25 cellular contexts compared by ENCODE assay signal in the genomic region with DNA sequence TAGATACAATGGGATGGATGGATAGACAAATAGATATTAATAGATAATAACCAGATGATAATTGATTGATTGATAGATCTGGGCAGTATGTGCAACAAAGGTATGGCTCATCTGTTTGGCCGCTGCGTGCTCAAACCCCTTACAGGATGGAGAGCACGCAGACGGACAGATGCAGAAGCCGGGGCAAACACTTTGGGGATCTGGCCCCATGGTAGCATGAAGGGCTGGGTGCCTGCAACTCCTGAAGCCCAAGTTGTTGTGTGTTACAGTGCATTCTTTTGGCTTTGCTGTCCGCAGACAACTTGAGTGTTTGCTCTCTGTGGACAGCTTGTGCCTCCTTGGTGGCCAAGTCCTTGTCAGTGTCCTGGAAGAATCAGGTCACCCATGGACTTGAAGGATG. TPM values are rescaled to one million over a fixed set of nuclear protein-coding genes. Genes with fewer than 3 reads are reported as not detected.
DNase-seq lines count a peak whose midpoint lies in the region; ATAC-seq, FAIRE-seq and TF ChIP-seq lines count a peak whose summit lies in the region.
"Had no signal": no experiment of that assay in that cellular context is flagged by ENCODE, and none has a peak within 500 bp of the region (broad histone marks: within the 10 kb centered on the region; RNA-seq: fewer than 3 reads in every experiment).

No MANE protein-coding gene starts in this region.

- H3K4me1 ChIP-seq in Caco-2: peaks cover 66% of the 10 kb centered on the region
- H3K4me1 ChIP-seq in neural progenitor cell: peaks cover 5% of the 10 kb centered on the region
- no peaks in the 10 kb centered on the region for H3K4me1 ChIP-seq in adrenal gland (replicated peaks in 1 of 2)
- H3K4me1 ChIP-seq: A549, BE2C had no signal

- H3F3A ChIP-seq in neural progenitor cell (ENCODE audit: low read depth): peaks cover 8% of the 10 kb centered on the region

- H3K36me3 Mint-ChIP-seq in Caco-2 (ENCODE audit: insufficient read depth, unreplicated experiment): no peaks in the 10 kb centered on the region
- H3K36me3 Mint-ChIP-seq in neural progenitor cell: peaks cover 2% of the 10 kb centered on the region
- H3K36me3 Mint-ChIP-seq: CD14-positive monocyte; CD8-positive, alpha-beta memory T cell had no signal

- H3K4me1 Mint-ChIP-seq in Caco-2 (ENCODE audit: low read depth, unreplicated experiment) (peaks cover 31% of the 10 kb centered on the region), neural progenitor cell (peaks cover 24% of the 10 kb centered on the region)
- H3K4me1 Mint-ChIP-seq: CD14-positive monocyte; CD8-positive, alpha-beta memory T cell had no signal

- no peak overlapping the region for H3K4me2 ChIP-seq in neural progenitor cell
- H3K4me2 ChIP-seq: A549; BLaER1 treated with 17β-estradiol and CSF1 and Interleukin-3, amounts not matched to agents 10 nM and 100 nM had no signal

- peak; percentile 13 for FAIRE-seq in bronchial epithelial cell (lab: Jason Lieb, UNC)
- FAIRE-seq: A549, G401.6, GM12892, GM19239, H54 had no signal

- no peaks in the 10 kb centered on the region for H4K20me1 ChIP-seq in neural progenitor cell (ENCODE audit: low read depth)
- H4K20me1 ChIP-seq: BLaER1 treated with 17β-estradiol and CSF1 and Interleukin-3, amounts not matched to agents 10 nM and 100 nM had no signal

- no peaks in the 10 kb centered on the region for H3K36me3 ChIP-seq in Caco-2 (ENCODE audit: control insufficient read depth, insufficient read depth, low read length)
- H3K36me3 ChIP-seq in bronchial epithelial cell (ENCODE audit: control insufficient read depth, insufficient read depth, low read length): no peaks in the 10 kb centered on the region
- no peaks in the 10 kb centered on the region for H3K36me3 ChIP-seq in neural progenitor cell
- H3K36me3 ChIP-seq in adrenal gland (replicated peaks in 1 of 2): no peaks in the 10 kb centered on the region
- H3K36me3 ChIP-seq: BE2C; BLaER1 treated with 17β-estradiol and CSF1 and Interleukin-3, amounts not matched to agents 10 nM and 100 nM; HAP-1 had no signal

- CTCF ChIA-PET in Caco-2 (lab: Charles Lee): no interaction called here

- H3K27me3 ChIP-seq in Caco-2 (replicated peaks; ENCODE audit: control insufficient read depth, insufficient read depth, low read length) (no peaks in the 10 kb centered on the region), bronchial epithelial cell (ENCODE audit: control insufficient read depth, insufficient read depth, low read length) (no peaks in the 10 kb centered on the region), neural progenitor cell (no peaks in the 10 kb centered on the region), adrenal gland (no peaks in the 10 kb centered on the region)
- H3K27me3 ChIP-seq: BE2C; BLaER1 treated with 17β-estradiol and CSF1 and Interleukin-3, amounts not matched to agents 10 nM and 100 nM had no signal

- no peak overlapping the region for H2AFZ ChIP-seq in neural progenitor cell (replicated peaks)

- BruUV-seq in Caco-2 (replicated peaks; lab: Mats Ljungman, UMichigan): no TSS peak

- no peak overlapping the region for H3K9ac ChIP-seq in neural progenitor cell
- H3K9ac ChIP-seq: BLaER1 treated with 17β-estradiol and CSF1 and Interleukin-3, amounts not matched to agents 10 nM and 100 nM had no signal

- H3K4me3 Mint-ChIP-seq in Caco-2 (ENCODE audit: unreplicated experiment): no peak overlapping the region
- no peak overlapping the region for H3K4me3 Mint-ChIP-seq in neural progenitor cell
- H3K4me3 Mint-ChIP-seq: CD14-positive monocyte; CD4-positive, alpha-beta T cell; CD8-positive, alpha-beta memory T cell; HFFc6 had no signal

- no peak for TF ChIP-seq POLR2A in adrenal gland (IDR thresholded peaks at IDR 0.05)

- 92 to 99% (median 96%) methylated on average over 6 of the region's 6 CpGs for WGBS in adrenal gland, 4 donors

- H3K4me3 ChIP-seq in Caco-2 (ENCODE audit: low read depth, low read length) (no peak overlapping the region), bronchial epithelial cell (ENCODE audit: low read depth, low read length) (no peak overlapping the region), neural progenitor cell (no peak overlapping the region), adrenal gland (no peak overlapping the region)
- H3K4me3 ChIP-seq: A549; BLaER1 treated with 17β-estradiol and CSF1 and Interleukin-3, amounts not matched to agents 10 nM and 100 nM; HAP-1 had no signal

- no peak for TF ChIP-seq CTCF in Caco-2 (IDR thresholded peaks at IDR 0.05; ENCODE audit: insufficient read depth in 1 of 2, low read depth in 1 of 2, low read length in 1 of 2, severe bottlenecking in 1 of 2, unreplicated experiment in 1 of 2)
- no peak for TF ChIP-seq CTCF in bronchial epithelial cell (IDR thresholded peaks at IDR 0.05; ENCODE audit: insufficient read depth, low read length, severe bottlenecking)
- no peak for TF ChIP-seq CTCF in neural progenitor cell (IDR thresholded peaks at IDR 0.05)
- TF ChIP-seq CTCF in adrenal gland (IDR thresholded peaks at IDR 0.05): no peak

- no peak for ATAC-seq in GM18858 (IDR thresholded peaks at IDR 0.05; ENCODE audit: unreplicated experiment)
- ATAC-seq: A549 had no signal

- DNase-seq in Caco-2: no peak
- DNase-seq in bronchial epithelial cell (ENCODE audit: low read depth): no peak
- no peak for DNase-seq in neural progenitor cell (ENCODE audit: low spot score)
- no peak for DNase-seq in NCI-H1092 (lab: John Stamatoyannopoulos, UW)
- DNase-seq in adrenal gland: no peak
- DNase-seq: 8988T; ACHN; AML-193; BE2C; Calu3; CD4-positive, alpha-beta T cell; CD8-positive, alpha-beta memory T cell; DMS53; DMS79 treated with DMSO at 0.1 percent for 48 hours; GOT3; HFFc6 had no signal

- H3K9me3 ChIP-seq in Caco-2 (no peaks in the 10 kb centered on the region), neural progenitor cell (ENCODE audit: low read depth) (no peaks in the 10 kb centered on the region), adrenal gland (replicated peaks in 1 of 3) (no peaks in the 10 kb centered on the region)
- H3K9me3 ChIP-seq: A549, BE2C, HAP-1 had no signal

- H3K27ac Mint-ChIP-seq in Caco-2 (ENCODE audit: unreplicated experiment): peak overlapping the region; percentile 88
- H3K27ac Mint-ChIP-seq in neural progenitor cell: peak overlapping the region; percentile 18
- H3K27ac Mint-ChIP-seq: CD14-positive monocyte; CD4-positive, alpha-beta T cell; CD8-positive, alpha-beta memory T cell; HFFc6 had no signal

- intact Hi-C loops in Caco-2 (cut with micrococcal nuclease; ENCODE audit: unreplicated experiment): loop anchor here (5.0 kb wide), 1 partner anchor 81 kb away; no protein-coding TSS in a partner anchor
- intact Hi-C loops in adrenal gland (cut with DNase I): no loop called here

- POLR2A ChIA-PET in Caco-2 (lab: Charles Lee): no interaction called here

- no peaks in the 10 kb centered on the region for H3K79me2 ChIP-seq in neural progenitor cell (ENCODE audit: low read depth)

- H3K27me3 Mint-ChIP-seq in Caco-2 (ENCODE audit: insufficient read depth, unreplicated experiment) (no peaks in the 10 kb centered on the region), neural progenitor cell (ENCODE audit: insufficient read depth, low read depth) (peaks cover 7% of the 10 kb centered on the region)
- H3K27me3 Mint-ChIP-seq: CD4-positive, alpha-beta T cell had no signal

- no peaks in the 10 kb centered on the region for H3K9me3 Mint-ChIP-seq in Caco-2 (ENCODE audit: unreplicated experiment)
- H3K9me3 Mint-ChIP-seq in neural progenitor cell: peaks cover 5% of the 10 kb centered on the region
- H3K9me3 Mint-ChIP-seq: CD4-positive, alpha-beta T cell; CD8-positive, alpha-beta memory T cell; HFFc6 had no signal

- H3K27ac ChIP-seq in neural progenitor cell (no peak overlapping the region), adrenal gland (no peak overlapping the region)
- H3K27ac ChIP-seq: A549; BLaER1 treated with 17β-estradiol and CSF1 and Interleukin-3, amounts not matched to agents 10 nM and 100 nM had no signal

RNA-seq across cellular contexts. Expression of gene DHRSX, which starts 10.6 kb away (rescaled TPM):
- total RNA-seq in Caco-2 (2022) (54.2 and 64.1 TPM in 2 replicates), bronchial epithelial cell (14.1 and 19.0 TPM in 2 replicates), neural progenitor cell (ENCODE audit: low replicate concordance) (25.6 and 31.8 TPM in 2 replicates), adrenal gland (10 to 100 TPM; 19.9 to 51.4 (median 27.7) TPM)
- 10 to 100 TPM in 1 of 3 donors, 1 to 10 TPM in 2; 6.4 to 68.6 (median 9.4) TPM for polyA plus RNA-seq in adrenal gland

RNA-seq across cellular contexts. Expression of gene ZBED1, which starts 10.6 kb away (rescaled TPM):
- total RNA-seq in Caco-2 (2022): 63.7 and 68.8 TPM in 2 replicates
- 11.6 and 18.1 TPM in 2 replicates for total RNA-seq in bronchial epithelial cell
- 36.9 and 37.0 TPM in 2 replicates for total RNA-seq in neural progenitor cell (ENCODE audit: low replicate concordance)
- 10 to 100 TPM; 44.0 to 70.5 (median 51.3) TPM for total RNA-seq in adrenal gland
- 10 to 100 TPM; 10.7 to 42.6 (median 12.2) TPM for polyA plus RNA-seq in adrenal gland
